Comparison of ENCODE assay signal across 1 cellular context in the genomic region with DNA sequence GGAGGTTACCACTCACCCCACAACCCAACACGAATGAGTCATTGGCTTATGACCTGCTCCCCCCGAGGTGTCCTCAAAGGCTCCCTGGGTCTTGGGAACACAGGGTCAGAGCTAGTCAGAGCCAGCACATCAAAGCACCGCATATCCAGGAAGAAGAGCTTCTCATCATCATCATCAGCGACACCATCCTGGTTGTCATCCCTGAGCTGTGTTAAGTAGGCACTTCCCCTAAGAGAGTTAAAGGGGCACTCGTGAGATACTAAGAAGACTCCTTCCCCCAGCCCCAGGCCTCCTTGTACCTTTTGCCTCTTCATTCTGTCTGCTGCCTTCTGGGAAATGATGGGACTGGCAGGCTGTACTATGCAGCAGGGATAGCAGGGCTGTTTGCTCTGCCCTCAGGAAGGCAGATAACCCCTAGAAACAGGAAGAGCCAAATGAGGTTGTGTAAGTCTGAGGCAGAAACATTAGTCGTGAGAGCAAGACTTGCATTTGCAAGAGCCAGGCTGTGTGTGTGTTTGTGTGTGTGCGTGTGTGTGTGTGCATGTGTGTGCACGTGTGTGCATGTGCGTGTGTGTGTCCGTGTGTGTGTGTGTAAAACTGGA.
TF ChIP-seq lines count a peak whose summit lies in the region.

No MANE protein-coding gene starts in this region.

TF ChIP-seq in HepG2, 621 proteins besides CTCF, POLR2A, EP300 and RAD21 (continued from another document and continues in another):
- TF ChIP-seq, protein P1, sequence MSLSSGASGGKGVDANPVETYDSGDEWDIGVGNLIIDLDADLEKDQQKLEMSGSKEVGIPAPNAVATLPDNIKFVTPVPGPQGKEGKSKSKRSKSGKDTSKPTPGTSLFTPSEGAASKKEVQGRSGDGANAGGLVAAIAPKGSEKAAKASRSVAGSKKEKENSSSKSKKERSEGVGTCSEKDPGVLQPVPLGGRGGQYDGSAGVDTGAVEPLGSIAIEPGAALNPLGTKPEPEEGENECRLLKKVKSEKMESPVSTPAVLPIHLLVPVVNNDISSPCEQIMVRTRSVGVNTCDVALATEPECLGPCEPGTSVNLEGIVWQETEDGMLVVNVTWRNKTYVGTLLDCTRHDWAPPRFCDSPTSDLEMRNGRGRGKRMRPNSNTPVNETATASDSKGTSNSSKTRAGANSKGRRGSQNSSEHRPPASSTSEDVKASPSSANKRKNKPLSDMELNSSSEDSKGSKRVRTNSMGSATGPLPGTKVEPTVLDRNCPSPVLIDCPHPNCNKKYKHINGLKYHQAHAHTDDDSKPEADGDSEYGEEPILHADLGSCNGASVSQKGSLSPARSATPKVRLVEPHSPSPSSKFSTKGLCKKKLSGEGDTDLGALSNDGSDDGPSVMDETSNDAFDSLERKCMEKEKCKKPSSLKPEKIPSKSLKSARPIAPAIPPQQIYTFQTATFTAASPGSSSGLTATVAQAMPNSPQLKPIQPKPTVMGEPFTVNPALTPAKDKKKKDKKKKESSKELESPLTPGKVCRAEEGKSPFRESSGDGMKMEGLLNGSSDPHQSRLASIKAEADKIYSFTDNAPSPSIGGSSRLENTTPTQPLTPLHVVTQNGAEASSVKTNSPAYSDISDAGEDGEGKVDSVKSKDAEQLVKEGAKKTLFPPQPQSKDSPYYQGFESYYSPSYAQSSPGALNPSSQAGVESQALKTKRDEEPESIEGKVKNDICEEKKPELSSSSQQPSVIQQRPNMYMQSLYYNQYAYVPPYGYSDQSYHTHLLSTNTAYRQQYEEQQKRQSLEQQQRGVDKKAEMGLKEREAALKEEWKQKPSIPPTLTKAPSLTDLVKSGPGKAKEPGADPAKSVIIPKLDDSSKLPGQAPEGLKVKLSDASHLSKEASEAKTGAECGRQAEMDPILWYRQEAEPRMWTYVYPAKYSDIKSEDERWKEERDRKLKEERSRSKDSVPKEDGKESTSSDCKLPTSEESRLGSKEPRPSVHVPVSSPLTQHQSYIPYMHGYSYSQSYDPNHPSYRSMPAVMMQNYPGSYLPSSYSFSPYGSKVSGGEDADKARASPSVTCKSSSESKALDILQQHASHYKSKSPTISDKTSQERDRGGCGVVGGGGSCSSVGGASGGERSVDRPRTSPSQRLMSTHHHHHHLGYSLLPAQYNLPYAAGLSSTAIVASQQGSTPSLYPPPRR (CRISPR knock-in tag; IDR thresholded peaks at IDR 0.05; ENCODE audit: borderline replicate concordance), result no peak
- TF ChIP-seq ZNF264 (CRISPR knock-in tag; IDR thresholded peaks at IDR 0.05) (no peak), BRCA1 (CRISPR knock-in tag; IDR thresholded peaks at IDR 0.05) (no peak), SP2 (CRISPR knock-in tag; IDR thresholded peaks at IDR 0.05) (no peak), TBP (CRISPR knock-in tag; IDR thresholded peaks at IDR 0.05) (no peak), FOXK1 (CRISPR knock-in tag; IDR thresholded peaks at IDR 0.05; ENCODE audit: borderline replicate concordance, low read depth) (no peak), BCL6 (CRISPR knock-in tag; IDR thresholded peaks at IDR 0.05) (peak; percentile 21; the same call in 1 of the 2 replicates), ZNF292 (CRISPR knock-in tag; IDR thresholded peaks at IDR 0.05; ENCODE audit: borderline replicate concordance, low read depth) (peak; percentile 23; the same call in 1 of the 2 replicates), TOE1 (CRISPR knock-in tag; IDR thresholded peaks at IDR 0.05) (no peak), ETV5 (CRISPR knock-in tag; IDR thresholded peaks at IDR 0.05; ENCODE audit: borderline replicate concordance) (peak; percentile 72), AKAP8 (CRISPR knock-in tag; IDR thresholded peaks at IDR 0.05) (no peak), GABPA (IDR thresholded peaks at IDR 0.05; ENCODE audit: low read depth, low read length) (no peak), GABPA (CRISPR knock-in tag; IDR thresholded peaks at IDR 0.05; ENCODE audit: low read depth) (0 out of 2 replicates have a peak, but pooled peaks have one; percentile 14), ZNF746 (CRISPR knock-in tag; IDR thresholded peaks at IDR 0.05) (0 out of 2 replicates have a peak, but pooled peaks have one; percentile 20), MIXL1 (CRISPR knock-in tag; IDR thresholded peaks at IDR 0.05) (0 out of 2 replicates have a peak, but pooled peaks have one; percentile 20), SPEN (CRISPR knock-in tag; IDR thresholded peaks at IDR 0.05; ENCODE audit: low read depth) (no peak), NAIF1 (CRISPR knock-in tag; IDR thresholded peaks at IDR 0.05; ENCODE audit: borderline replicate concordance) (no peak), SAP130 (CRISPR knock-in tag; IDR thresholded peaks at IDR 0.05; ENCODE audit: low read depth) (peak; percentile 53; the same call in 1 of the 2 replicates), ZNF33B (CRISPR knock-in tag; IDR thresholded peaks at IDR 0.05) (no peak), TEAD2 (CRISPR knock-in tag; IDR thresholded peaks at IDR 0.05) (no peak), RARA (CRISPR knock-in tag; IDR thresholded peaks at IDR 0.05) (peak; percentile 39)
- TF ChIP-seq, protein P2, sequence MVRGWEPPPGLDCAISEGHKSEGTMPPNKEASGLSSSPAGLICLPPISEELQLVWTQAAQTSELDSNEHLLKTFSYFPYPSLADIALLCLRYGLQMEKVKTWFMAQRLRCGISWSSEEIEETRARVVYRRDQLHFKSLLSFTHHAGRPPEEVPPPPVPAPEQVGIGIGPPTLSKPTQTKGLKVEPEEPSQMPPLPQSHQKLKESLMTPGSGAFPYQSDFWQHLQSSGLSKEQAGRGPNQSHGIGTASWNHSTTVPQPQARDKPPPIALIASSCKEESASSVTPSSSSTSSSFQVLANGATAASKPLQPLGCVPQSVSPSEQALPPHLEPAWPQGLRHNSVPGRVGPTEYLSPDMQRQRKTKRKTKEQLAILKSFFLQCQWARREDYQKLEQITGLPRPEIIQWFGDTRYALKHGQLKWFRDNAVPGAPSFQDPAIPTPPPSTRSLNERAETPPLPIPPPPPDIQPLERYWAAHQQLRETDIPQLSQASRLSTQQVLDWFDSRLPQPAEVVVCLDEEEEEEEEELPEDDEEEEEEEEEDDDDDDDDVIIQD (CRISPR knock-in tag; IDR thresholded peaks at IDR 0.05; ENCODE audit: low read depth), result peak; percentile 22; the same call in 1 of the 2 replicates
- TF ChIP-seq, protein P3, sequence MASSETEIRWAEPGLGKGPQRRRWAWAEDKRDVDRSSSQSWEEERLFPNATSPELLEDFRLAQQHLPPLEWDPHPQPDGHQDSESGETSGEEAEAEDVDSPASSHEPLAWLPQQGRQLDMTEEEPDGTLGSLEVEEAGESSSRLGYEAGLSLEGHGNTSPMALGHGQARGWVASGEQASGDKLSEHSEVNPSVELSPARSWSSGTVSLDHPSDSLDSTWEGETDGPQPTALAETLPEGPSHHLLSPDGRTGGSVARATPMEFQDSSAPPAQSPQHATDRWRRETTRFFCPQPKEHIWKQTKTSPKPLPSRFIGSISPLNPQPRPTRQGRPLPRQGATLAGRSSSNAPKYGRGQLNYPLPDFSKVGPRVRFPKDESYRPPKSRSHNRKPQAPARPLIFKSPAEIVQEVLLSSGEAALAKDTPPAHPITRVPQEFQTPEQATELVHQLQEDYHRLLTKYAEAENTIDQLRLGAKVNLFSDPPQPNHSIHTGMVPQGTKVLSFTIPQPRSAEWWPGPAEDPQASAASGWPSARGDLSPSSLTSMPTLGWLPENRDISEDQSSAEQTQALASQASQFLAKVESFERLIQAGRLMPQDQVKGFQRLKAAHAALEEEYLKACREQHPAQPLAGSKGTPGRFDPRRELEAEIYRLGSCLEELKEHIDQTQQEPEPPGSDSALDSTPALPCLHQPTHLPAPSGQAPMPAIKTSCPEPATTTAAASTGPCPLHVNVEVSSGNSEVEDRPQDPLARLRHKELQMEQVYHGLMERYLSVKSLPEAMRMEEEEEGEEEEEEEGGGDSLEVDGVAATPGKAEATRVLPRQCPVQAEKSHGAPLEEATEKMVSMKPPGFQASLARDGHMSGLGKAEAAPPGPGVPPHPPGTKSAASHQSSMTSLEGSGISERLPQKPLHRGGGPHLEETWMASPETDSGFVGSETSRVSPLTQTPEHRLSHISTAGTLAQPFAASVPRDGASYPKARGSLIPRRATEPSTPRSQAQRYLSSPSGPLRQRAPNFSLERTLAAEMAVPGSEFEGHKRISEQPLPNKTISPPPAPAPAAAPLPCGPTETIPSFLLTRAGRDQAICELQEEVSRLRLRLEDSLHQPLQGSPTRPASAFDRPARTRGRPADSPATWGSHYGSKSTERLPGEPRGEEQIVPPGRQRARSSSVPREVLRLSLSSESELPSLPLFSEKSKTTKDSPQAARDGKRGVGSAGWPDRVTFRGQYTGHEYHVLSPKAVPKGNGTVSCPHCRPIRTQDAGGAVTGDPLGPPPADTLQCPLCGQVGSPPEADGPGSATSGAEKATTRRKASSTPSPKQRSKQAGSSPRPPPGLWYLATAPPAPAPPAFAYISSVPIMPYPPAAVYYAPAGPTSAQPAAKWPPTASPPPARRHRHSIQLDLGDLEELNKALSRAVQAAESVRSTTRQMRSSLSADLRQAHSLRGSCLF (CRISPR knock-in tag; IDR thresholded peaks at IDR 0.05; ENCODE audit: borderline replicate concordance), result no peak
- TF ChIP-seq, protein P4, sequence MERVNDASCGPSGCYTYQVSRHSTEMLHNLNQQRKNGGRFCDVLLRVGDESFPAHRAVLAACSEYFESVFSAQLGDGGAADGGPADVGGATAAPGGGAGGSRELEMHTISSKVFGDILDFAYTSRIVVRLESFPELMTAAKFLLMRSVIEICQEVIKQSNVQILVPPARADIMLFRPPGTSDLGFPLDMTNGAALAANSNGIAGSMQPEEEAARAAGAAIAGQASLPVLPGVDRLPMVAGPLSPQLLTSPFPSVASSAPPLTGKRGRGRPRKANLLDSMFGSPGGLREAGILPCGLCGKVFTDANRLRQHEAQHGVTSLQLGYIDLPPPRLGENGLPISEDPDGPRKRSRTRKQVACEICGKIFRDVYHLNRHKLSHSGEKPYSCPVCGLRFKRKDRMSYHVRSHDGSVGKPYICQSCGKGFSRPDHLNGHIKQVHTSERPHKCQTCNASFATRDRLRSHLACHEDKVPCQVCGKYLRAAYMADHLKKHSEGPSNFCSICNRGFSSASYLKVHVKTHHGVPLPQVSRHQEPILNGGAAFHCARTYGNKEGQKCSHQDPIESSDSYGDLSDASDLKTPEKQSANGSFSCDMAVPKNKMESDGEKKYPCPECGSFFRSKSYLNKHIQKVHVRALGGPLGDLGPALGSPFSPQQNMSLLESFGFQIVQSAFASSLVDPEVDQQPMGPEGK (CRISPR knock-in tag; IDR thresholded peaks at IDR 0.05), result 0 out of 2 replicates have a peak, but pooled peaks have one; percentile 35
- TF ChIP-seq, protein P5, sequence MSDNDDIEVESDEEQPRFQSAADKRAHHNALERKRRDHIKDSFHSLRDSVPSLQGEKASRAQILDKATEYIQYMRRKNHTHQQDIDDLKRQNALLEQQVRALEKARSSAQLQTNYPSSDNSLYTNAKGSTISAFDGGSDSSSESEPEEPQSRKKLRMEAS (IDR thresholded peaks at IDR 0.05), result 0 out of 2 replicates have a peak, but pooled peaks have one; percentile 33
- TF ChIP-seq, protein P6, sequence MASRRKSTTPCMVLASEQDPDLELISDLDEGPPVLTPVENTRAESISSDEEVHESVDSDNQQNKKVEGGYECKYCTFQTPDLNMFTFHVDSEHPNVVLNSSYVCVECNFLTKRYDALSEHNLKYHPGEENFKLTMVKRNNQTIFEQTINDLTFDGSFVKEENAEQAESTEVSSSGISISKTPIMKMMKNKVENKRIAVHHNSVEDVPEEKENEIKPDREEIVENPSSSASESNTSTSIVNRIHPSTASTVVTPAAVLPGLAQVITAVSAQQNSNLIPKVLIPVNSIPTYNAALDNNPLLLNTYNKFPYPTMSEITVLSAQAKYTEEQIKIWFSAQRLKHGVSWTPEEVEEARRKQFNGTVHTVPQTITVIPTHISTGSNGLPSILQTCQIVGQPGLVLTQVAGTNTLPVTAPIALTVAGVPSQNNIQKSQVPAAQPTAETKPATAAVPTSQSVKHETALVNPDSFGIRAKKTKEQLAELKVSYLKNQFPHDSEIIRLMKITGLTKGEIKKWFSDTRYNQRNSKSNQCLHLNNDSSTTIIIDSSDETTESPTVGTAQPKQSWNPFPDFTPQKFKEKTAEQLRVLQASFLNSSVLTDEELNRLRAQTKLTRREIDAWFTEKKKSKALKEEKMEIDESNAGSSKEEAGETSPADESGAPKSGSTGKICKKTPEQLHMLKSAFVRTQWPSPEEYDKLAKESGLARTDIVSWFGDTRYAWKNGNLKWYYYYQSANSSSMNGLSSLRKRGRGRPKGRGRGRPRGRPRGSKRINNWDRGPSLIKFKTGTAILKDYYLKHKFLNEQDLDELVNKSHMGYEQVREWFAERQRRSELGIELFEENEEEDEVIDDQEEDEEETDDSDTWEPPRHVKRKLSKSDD (CRISPR knock-in tag; IDR thresholded peaks at IDR 0.05; ENCODE audit: low read depth), result no peak
- TF ChIP-seq, protein P7, sequence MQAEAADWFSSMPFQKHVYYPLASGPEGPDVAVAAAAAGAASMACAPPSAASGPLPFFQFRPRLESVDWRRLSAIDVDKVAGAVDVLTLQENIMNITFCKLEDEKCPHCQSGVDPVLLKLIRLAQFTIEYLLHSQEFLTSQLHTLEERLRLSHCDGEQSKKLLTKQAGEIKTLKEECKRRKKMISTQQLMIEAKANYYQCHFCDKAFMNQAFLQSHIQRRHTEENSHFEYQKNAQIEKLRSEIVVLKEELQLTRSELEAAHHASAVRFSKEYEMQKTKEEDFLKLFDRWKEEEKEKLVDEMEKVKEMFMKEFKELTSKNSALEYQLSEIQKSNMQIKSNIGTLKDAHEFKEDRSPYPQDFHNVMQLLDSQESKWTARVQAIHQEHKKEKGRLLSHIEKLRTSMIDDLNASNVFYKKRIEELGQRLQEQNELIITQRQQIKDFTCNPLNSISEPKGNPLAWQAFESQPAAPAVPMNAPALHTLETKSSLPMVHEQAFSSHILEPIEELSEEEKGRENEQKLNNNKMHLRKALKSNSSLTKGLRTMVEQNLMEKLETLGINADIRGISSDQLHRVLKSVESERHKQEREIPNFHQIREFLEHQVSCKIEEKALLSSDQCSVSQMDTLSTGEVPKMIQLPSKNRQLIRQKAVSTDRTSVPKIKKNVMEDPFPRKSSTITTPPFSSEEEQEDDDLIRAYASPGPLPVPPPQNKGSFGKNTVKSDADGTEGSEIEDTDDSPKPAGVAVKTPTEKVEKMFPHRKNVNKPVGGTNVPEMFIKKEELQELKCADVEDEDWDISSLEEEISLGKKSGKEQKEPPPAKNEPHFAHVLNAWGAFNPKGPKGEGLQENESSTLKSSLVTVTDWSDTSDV (CRISPR knock-in tag; IDR thresholded peaks at IDR 0.05), result no peak
- TF ChIP-seq, protein P8, sequence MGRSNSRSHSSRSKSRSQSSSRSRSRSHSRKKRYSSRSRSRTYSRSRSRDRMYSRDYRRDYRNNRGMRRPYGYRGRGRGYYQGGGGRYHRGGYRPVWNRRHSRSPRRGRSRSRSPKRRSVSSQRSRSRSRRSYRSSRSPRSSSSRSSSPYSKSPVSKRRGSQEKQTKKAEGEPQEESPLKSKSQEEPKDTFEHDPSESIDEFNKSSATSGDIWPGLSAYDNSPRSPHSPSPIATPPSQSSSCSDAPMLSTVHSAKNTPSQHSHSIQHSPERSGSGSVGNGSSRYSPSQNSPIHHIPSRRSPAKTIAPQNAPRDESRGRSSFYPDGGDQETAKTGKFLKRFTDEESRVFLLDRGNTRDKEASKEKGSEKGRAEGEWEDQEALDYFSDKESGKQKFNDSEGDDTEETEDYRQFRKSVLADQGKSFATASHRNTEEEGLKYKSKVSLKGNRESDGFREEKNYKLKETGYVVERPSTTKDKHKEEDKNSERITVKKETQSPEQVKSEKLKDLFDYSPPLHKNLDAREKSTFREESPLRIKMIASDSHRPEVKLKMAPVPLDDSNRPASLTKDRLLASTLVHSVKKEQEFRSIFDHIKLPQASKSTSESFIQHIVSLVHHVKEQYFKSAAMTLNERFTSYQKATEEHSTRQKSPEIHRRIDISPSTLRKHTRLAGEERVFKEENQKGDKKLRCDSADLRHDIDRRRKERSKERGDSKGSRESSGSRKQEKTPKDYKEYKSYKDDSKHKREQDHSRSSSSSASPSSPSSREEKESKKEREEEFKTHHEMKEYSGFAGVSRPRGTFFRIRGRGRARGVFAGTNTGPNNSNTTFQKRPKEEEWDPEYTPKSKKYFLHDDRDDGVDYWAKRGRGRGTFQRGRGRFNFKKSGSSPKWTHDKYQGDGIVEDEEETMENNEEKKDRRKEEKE (IDR thresholded peaks at IDR 0.05), result no peak
